11 cellular contexts compared by ENCODE assay signal in the genomic region with DNA sequence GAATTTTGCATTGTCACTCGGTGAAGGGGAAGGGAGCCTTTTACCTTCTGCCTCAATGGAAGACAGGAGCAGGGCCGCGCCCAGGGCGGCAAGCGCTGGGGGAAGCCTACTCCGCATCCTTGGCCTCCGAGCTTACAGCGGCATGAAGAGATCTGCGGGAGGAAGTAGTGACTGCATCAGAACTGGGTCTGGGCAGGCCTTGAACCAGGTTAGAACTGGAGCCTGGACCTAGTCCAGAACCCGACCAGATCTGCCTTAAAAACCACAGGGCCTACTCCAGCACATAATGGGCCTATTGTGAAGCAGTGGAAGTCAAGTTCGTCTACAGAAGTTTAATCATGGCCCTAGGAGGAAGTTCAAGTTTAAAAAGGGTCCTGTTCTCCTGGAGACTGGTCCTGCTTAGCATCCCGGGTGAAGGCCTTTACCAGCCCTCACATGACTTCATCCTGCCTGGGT. TPM values are rescaled to one million over a fixed set of nuclear protein-coding genes. Genes with fewer than 3 reads are reported as not detected.
DNase-seq lines count a peak whose midpoint lies in the region; TF ChIP-seq lines count a peak whose summit lies in the region.
"Had no signal": no experiment of that assay in that cellular context is flagged by ENCODE, and none has a peak within 500 bp of the region (broad histone marks: within the 10 kb centered on the region; RNA-seq: fewer than 3 reads in every experiment).

No MANE protein-coding gene starts in this region.

- H3K27me3 ChIP-seq in cardiac muscle cell (peaks cover 92% of the 10 kb centered on the region), ectodermal cell (ENCODE audit: control insufficient read depth, insufficient read depth, low read length, poor library complexity, severe bottlenecking) (peaks cover 70% of the 10 kb centered on the region), muscle layer of colon (ENCODE audit: control insufficient read depth in 1 of 2, insufficient read depth in 2 of 2, low read length in 2 of 2) (no peaks in the 10 kb centered on the region), uterus (no peaks in the 10 kb centered on the region), WERI-Rb-1 (ENCODE audit: insufficient read depth, low read depth, severe bottlenecking) (peaks cover 84% of the 10 kb centered on the region)

- no peaks in the 10 kb centered on the region for H3K36me3 ChIP-seq in cardiac muscle cell
- H3K36me3 ChIP-seq in ectodermal cell (ENCODE audit: control insufficient read depth, insufficient read depth, low read length): no peaks in the 10 kb centered on the region
- H3K36me3 ChIP-seq in muscle layer of colon (ENCODE audit: insufficient read depth, low read length): no peaks in the 10 kb centered on the region
- H3K36me3 ChIP-seq in uterus: no peaks in the 10 kb centered on the region
- H3K36me3 ChIP-seq in WERI-Rb-1: no peaks in the 10 kb centered on the region

- DNase-seq in cardiac muscle cell (ENCODE audit: low read depth in 1 of 2, low spot score in 1 of 2) (peak in 1 of 2 donors; percentile 68), cardiac septum (ENCODE audit: low spot score) (no peak), uterus (peak; percentile 28 to 43), HEK293T (ENCODE audit: extremely low spot score) (no peak), EL (no peak), WERI-Rb-1 (no peak)
- DNase-seq: activated T-cell treated with anti-CD3 and anti-CD28 coated beads, Interleukin-2, amount 50 U/mL, for 48 hours; T-helper 17 cell had no signal

- CTCF ChIA-PET in HEK293T (lab: Yijun Ruan, JAX): interaction anchor here (0.6 kb wide), 1 partner anchor 328 kb away, joined by 5 read pairs; no protein-coding TSS in a partner anchor

- TF ChIP-seq POLR2A in uterus (IDR thresholded peaks at IDR 0.05): no peak

- H3K9me3 ChIP-seq in cardiac muscle cell (ENCODE audit: low read depth) (no peaks in the 10 kb centered on the region), ectodermal cell (ENCODE audit: control insufficient read depth, low read length) (no peaks in the 10 kb centered on the region), muscle layer of colon (ENCODE audit: low read length) (no peaks in the 10 kb centered on the region), uterus (no peaks in the 10 kb centered on the region), WERI-Rb-1 (ENCODE audit: severe bottlenecking) (no peaks in the 10 kb centered on the region)
- H3K9me3 ChIP-seq: A549 had no signal

- H3K9ac ChIP-seq in muscle layer of colon (ENCODE audit: low read length): no peak overlapping the region

- H3K27ac ChIP-seq in cardiac muscle cell: no peak overlapping the region
- H3K27ac ChIP-seq in ectodermal cell (ENCODE audit: insufficient read depth, low read depth, low read length, poor library complexity, severe bottlenecking): no peak overlapping the region
- H3K27ac ChIP-seq in muscle layer of colon (ENCODE audit: low read depth, low read length): peak overlapping the region; percentile 65
- H3K27ac ChIP-seq in uterus: peak overlapping the region; percentile 91 to 94
- H3K27ac ChIP-seq in WERI-Rb-1: no peak overlapping the region

- intact Hi-C loops in cardiac septum (cut with DNase I): loop anchor here (5.0 to 10.0 kb wide), 6 partner anchors 105 to 918 kb away; no protein-coding TSS in a partner anchor
- intact Hi-C loops in uterus (cut with DNase I; ENCODE audit: low total_unique reads): no loop called here

- H3K4me1 ChIP-seq in cardiac muscle cell (ENCODE audit: low read depth) (no peaks in the 10 kb centered on the region), ectodermal cell (ENCODE audit: control insufficient read depth, insufficient read depth, low read length) (peaks cover 16% of the 10 kb centered on the region), muscle layer of colon (ENCODE audit: insufficient read depth, low read length) (peaks cover 24% of the 10 kb centered on the region), uterus (no peaks in the 10 kb centered on the region)

- POLR2A ChIA-PET in HEK293T (lab: Yijun Ruan, JAX): no interaction called here

- 22 to 35% methylated on average over 12 of the region's 12 CpGs for WGBS in ectodermal cell, 2 experiments

- no peak for TF ChIP-seq CTCF in cardiac muscle cell (IDR thresholded peaks at IDR 0.05; ENCODE audit: low read depth, low read length)
- TF ChIP-seq CTCF in uterus (IDR thresholded peaks at IDR 0.05): no peak
- TF ChIP-seq CTCF in WERI-Rb-1 (IDR thresholded peaks at IDR 0.05; ENCODE audit: low read depth, low read length): no peak

- H3K4me3 ChIP-seq in cardiac muscle cell (peak overlapping the region; percentile 20), ectodermal cell (ENCODE audit: insufficient read depth, low read depth, low read length) (peak overlapping the region; percentile 36), muscle layer of colon (ENCODE audit: low read depth in 1 of 2, low read length in 2 of 2) (peak overlapping the region; percentile 37 to 74), uterus (peak overlapping the region; percentile 30 to 37), WERI-Rb-1 (ENCODE audit: low read depth, low read length) (no peak overlapping the region)
- H3K4me3 ChIP-seq: A549 had no signal

TF ChIP-seq in HEK293T, 16 proteins besides CTCF, POLR2A, EP300 and RAD21:
- TF ChIP-seq TARDBP (IDR thresholded peaks at IDR 0.05) (no peak), SUZ12 (IDR thresholded peaks at IDR 0.05) (no peak), NFRKB (IDR thresholded peaks at IDR 0.05) (no peak), ARNT (IDR thresholded peaks at IDR 0.05) (no peak), HDGF (IDR thresholded peaks at IDR 0.05; ENCODE audit: borderline replicate concordance) (no peak)
TF ChIP-seq in HEK293T: peak in this region for 0.

RNA-seq across cellular contexts. Expression of gene COL12A1, which starts 3.1 kb away (rescaled TPM):
- 0.66 and 3.4 TPM in 2 replicates for total RNA-seq in cardiac muscle cell
- polyA plus RNA-seq in cardiac muscle cell: 0.32 and 0.59 TPM in 2 replicates
- total RNA-seq in cardiac septum: 40.3 TPM
- polyA plus RNA-seq in ectodermal cell (2013, experiment 1 of 4): 2.5 TPM
- polyA plus RNA-seq in ectodermal cell (2013, experiment 2 of 4): 2.9 TPM
- 3.1 TPM for polyA plus RNA-seq in ectodermal cell (2013, experiment 3 of 4)
- polyA plus RNA-seq in ectodermal cell (2013, experiment 4 of 4): 4.0 TPM
- 100 to 1,000 TPM; 136 to 423 (median 275) TPM for total RNA-seq in uterus

RNA-seq across cellular contexts. Expression of gene COX7A2, which starts 40.9 kb away (rescaled TPM):
- total RNA-seq in cardiac muscle cell: 184 and 768 TPM in 2 replicates
- 984 and 1,135 TPM in 2 replicates for polyA plus RNA-seq in cardiac muscle cell
- 890 TPM for total RNA-seq in cardiac septum
- polyA plus RNA-seq in ectodermal cell (2013, experiment 1 of 4): 212 TPM
- polyA plus RNA-seq in ectodermal cell (2013, experiment 2 of 4): 212 TPM
- polyA plus RNA-seq in ectodermal cell (2013, experiment 3 of 4): 205 TPM
- polyA plus RNA-seq in ectodermal cell (2013, experiment 4 of 4): 217 TPM
- total RNA-seq in uterus: 1,000 to 10,000 TPM in 1 of 4 donors, 100 to 1,000 TPM in 2, 10 to 100 TPM in 1; 58.5 to 1,788 (median 211) TPM

Comparison
In these comparisons a context has a peak if more than half of its experiments do, and no peak if none do; other contexts are left out.
1. DNase-seq: peak in uterus (2 of 2); none in cardiac septum (single experiment), HEK293T (single experiment), EL (single experiment) and WERI-Rb-1 (single experiment).
2. H3K27ac ChIP-seq: peak in muscle layer of colon (single experiment) and uterus (2 of 2); none in cardiac muscle cell (single experiment), ectodermal cell (single experiment) and WERI-Rb-1 (single experiment).